ENCODE assay signal across 29 cellular contexts in genomic region chr17:6708357-6708961, GRCh38. TPM values are rescaled to one million over a fixed set of nuclear protein-coding genes. Genes with fewer than 3 reads are reported as not detected.
"Had no signal": no experiment of that assay in that cellular context is flagged by ENCODE, and none has a peak within 500 bp of the region (broad histone marks: within the 10 kb centered on the region; RNA-seq: fewer than 3 reads in every experiment).

No MANE protein-coding gene starts in this region.

- H3K36me3 ChIP-seq: brain microvascular endothelial cell, cardiac muscle cell, WERI-Rb-1 had no signal

- DNase-seq: activated CD4-positive, alpha-beta T cell treated with anti-CD3 and anti-CD28 coated beads for 36 hours; activated CD4-positive, alpha-beta T cell treated with anti-CD3 and anti-CD28 coated beads, Interleukin-2, amount 50 U/mL, for 1 hour; activated CD8-positive, alpha-beta T cell treated with anti-CD3 and anti-CD28 coated beads, Interleukin-2, amount 10 ng/mL, durations not matched to agents 7 days and 5 days; activated gamma-delta T cell treated with Interleukin-2 at 50 U/mL for 16 hours; activated naive CD4-positive, alpha-beta T cell treated with anti-CD3 and anti-CD28 coated beads, Interleukin-2, amount 10 ng/mL, durations not matched to agents 7 days and 5 days; activated naive CD8-positive, alpha-beta T cell treated with anti-CD3 and anti-CD28 coated beads for 36 hours; activated T-cell treated with anti-CD3 and anti-CD28 coated beads, Interleukin-2, amount 50 U/mL, for 72 hours; brain microvascular endothelial cell; KG1; NCI-H1048; NCI-H146; NCI-H187 treated with DMSO at 0.1 percent for 48 hours; NCI-H2171 treated with DMSO at 0.1 percent for 48 hours; NCI-H226; NCI-H510A; NCI-H69; NK-92 treated with Interleukin-12 subunit alpha and Interleukin-12 subunit beta, amount 100 ng/mL, for 24 hours; OCI-M1; RPMI8226; T-cell; T-helper 2 cell; WERI-Rb-1 had no signal

- H3K36me3 Mint-ChIP-seq: activated naive CD4-positive, alpha-beta T cell treated with anti-CD3 and anti-CD28 coated beads, Interleukin-2, amount 10 ng/mL, durations not matched to agents 7 days and 5 days; activated naive CD8-positive, alpha-beta T cell treated with anti-CD3 and anti-CD28 coated beads for 36 hours; T-cell had no signal

- H3K9me3 Mint-ChIP-seq: activated naive CD4-positive, alpha-beta T cell treated with anti-CD3 and anti-CD28 coated beads, Interleukin-2, amount 10 ng/mL, durations not matched to agents 7 days and 5 days; activated naive CD8-positive, alpha-beta T cell treated with anti-CD3 and anti-CD28 coated beads for 36 hours; activated T-cell treated with anti-CD3 and anti-CD28 coated beads, Interleukin-2, amount 50 U/mL, for 72 hours; activated T-helper 2 cell treated with anti-CD3 and anti-CD28 coated beads, Interferon-gamma antibody, Interleukin-2, Interleukin-4, amounts not matched to agents 10 μg/mL and 5 μg/mL and 100 μg/mL, durations not matched to agents 14 hours and 24 hours and 36 hours; T-cell had no signal

- H3K4me3 Mint-ChIP-seq: activated CD4-positive, alpha-beta T cell treated with anti-CD3 and anti-CD28 coated beads for 36 hours; activated CD8-positive, alpha-beta T cell treated with anti-CD3 and anti-CD28 coated beads, Interleukin-2, amount 10 ng/mL, durations not matched to agents 7 days and 5 days; activated naive CD4-positive, alpha-beta T cell treated with anti-CD3 and anti-CD28 coated beads, Interleukin-2, amount 10 ng/mL, durations not matched to agents 7 days and 5 days; activated naive CD8-positive, alpha-beta T cell treated with anti-CD3 and anti-CD28 coated beads for 36 hours; activated T-cell treated with anti-CD3 and anti-CD28 coated beads, Interleukin-2, amount 50 U/mL, for 72 hours; T-cell had no signal

- H3K27ac Mint-ChIP-seq: activated CD4-positive, alpha-beta T cell treated with anti-CD3 and anti-CD28 coated beads for 36 hours; activated CD8-positive, alpha-beta T cell treated with anti-CD3 and anti-CD28 coated beads, Interleukin-2, amount 10 ng/mL, durations not matched to agents 7 days and 5 days; activated naive CD4-positive, alpha-beta T cell treated with anti-CD3 and anti-CD28 coated beads, Interleukin-2, amount 10 ng/mL, durations not matched to agents 7 days and 5 days; activated naive CD8-positive, alpha-beta T cell treated with anti-CD3 and anti-CD28 coated beads for 36 hours; activated T-cell treated with anti-CD3 and anti-CD28 coated beads, Interleukin-2, amount 50 U/mL, for 72 hours; activated T-helper 2 cell treated with anti-CD3 and anti-CD28 coated beads, Interferon-gamma antibody, Interleukin-2, Interleukin-4, amounts not matched to agents 10 μg/mL and 5 μg/mL and 100 μg/mL, durations not matched to agents 14 hours and 24 hours and 36 hours; T-cell had no signal

- ATAC-seq: activated CD4-positive, alpha-beta T cell treated with anti-CD3 and anti-CD28 coated beads for 36 hours; activated CD8-positive, alpha-beta T cell treated with anti-CD3 and anti-CD28 coated beads, Interleukin-2, amount 10 ng/mL, durations not matched to agents 7 days and 5 days; activated T-cell treated with anti-CD3 and anti-CD28 coated beads, Interleukin-2, amount 50 U/mL, for 72 hours; Panc1; Right ventricle myocardium inferior; T-cell had no signal

- H3K4me3 ChIP-seq: cardiac muscle cell, SK-N-MC had no signal

- H3K27ac ChIP-seq: brain microvascular endothelial cell, cardiac muscle cell, SK-N-MC, WERI-Rb-1 had no signal

RNA-seq across cellular contexts. Expression of gene SLC13A5, which starts 4.7 kb away (rescaled TPM):
- total RNA-seq: activated CD4-positive, alpha-beta T cell treated with anti-CD3 and anti-CD28 coated beads for 36 hours; activated CD8-positive, alpha-beta T cell treated with anti-CD3 and anti-CD28 coated beads, Interleukin-2, amount 10 ng/mL, durations not matched to agents 7 days and 5 days; activated naive CD8-positive, alpha-beta T cell treated with anti-CD3 and anti-CD28 coated beads for 36 hours; activated T-helper 2 cell treated with anti-CD3 and anti-CD28 coated beads, Interferon-gamma antibody, Interleukin-2, Interleukin-4, amounts not matched to agents 10 μg/mL and 5 μg/mL and 100 μg/mL, durations not matched to agents 14 hours and 24 hours and 36 hours; LHCN-M2; M059J; Right ventricle myocardium inferior had no signal

RNA-seq across cellular contexts. Expression of gene XAF1, which starts 47.4 kb away (rescaled TPM):
- total RNA-seq: cardiac muscle cell had no signal
